ENCODE assay signal across 8 cellular contexts in genomic region chr6:35297541-35298481, GRCh38. TPM values are rescaled to one million over a fixed set of nuclear protein-coding genes. Genes with fewer than 3 reads are reported as not detected.
DNase-seq lines count a peak whose midpoint lies in the region; ATAC-seq and TF ChIP-seq lines count a peak whose summit lies in the region.

TSS of gene DEF6 (plus strand) at chr6:35297818. CDS start at chr6:35297857, 39 bp downstream.

- H3K36me3 ChIP-seq in CD4-positive, CD25-positive, alpha-beta regulatory T cell (ENCODE audit: control insufficient read depth, insufficient read depth, low read length): peaks cover 16% of the 10 kb centered on the region
- H3K36me3 ChIP-seq in mucosa of stomach (ENCODE audit: control insufficient read depth, insufficient read depth, low read length): peaks cover 3% of the 10 kb centered on the region

- peak within 1 kb of the TSS; percentile 96 to 99 (median 97) for H3K27ac Mint-ChIP-seq in CD4-positive, CD25-positive, alpha-beta regulatory T cell
- peak within 1 kb of the TSS; percentile 92 for H3K27ac Mint-ChIP-seq in activated CD8-positive, alpha-beta memory T cell treated with anti-CD3 and anti-CD28 coated beads, Interleukin-2, amount 10 ng/mL, durations not matched to agents 7 days and 5 days

- ATAC-seq in CD4-positive, CD25-positive, alpha-beta regulatory T cell (ENCODE audit: low read depth in 2 of 2): peak; percentile 80 to 85
- ATAC-seq in GM19372 (IDR thresholded peaks at IDR 0.05; ENCODE audit: low read depth, unreplicated experiment): peak; percentile 88
- ATAC-seq in HG03565 (IDR thresholded peaks at IDR 0.05; ENCODE audit: unreplicated experiment): peak; percentile 72
- peak; percentile 86 for ATAC-seq in activated CD8-positive, alpha-beta memory T cell treated with anti-CD3 and anti-CD28 coated beads, Interleukin-2, amount 10 ng/mL, durations not matched to agents 7 days and 5 days

- H3K27me3 ChIP-seq in CD4-positive, CD25-positive, alpha-beta regulatory T cell (ENCODE audit: control insufficient read depth, insufficient read depth, low read length): no peaks in the 10 kb centered on the region
- H3K27me3 ChIP-seq in mucosa of stomach (ENCODE audit: control insufficient read depth, insufficient read depth, low read length): no peaks in the 10 kb centered on the region

- peak within 1 kb of the TSS; percentile 96 for H3K4me3 ChIP-seq in CD4-positive, CD25-positive, alpha-beta regulatory T cell (ENCODE audit: low read depth, low read length)
- peak within 1 kb of the TSS; percentile 67 for H3K4me3 ChIP-seq in epithelial cell of esophagus (ENCODE audit: low read length)
- peak within 1 kb of the TSS; percentile 28 for H3K4me3 ChIP-seq in mucosa of stomach (ENCODE audit: low read length)

- H3K9me3 ChIP-seq in CD4-positive, CD25-positive, alpha-beta regulatory T cell (ENCODE audit: control insufficient read depth in 2 of 2, low read length in 2 of 2): no peaks in the 10 kb centered on the region
- H3K9me3 ChIP-seq in mucosa of stomach (ENCODE audit: control insufficient read depth, low read length): no peaks in the 10 kb centered on the region

- peak; percentile 80 to 94 (median 87) for DNase-seq in CD4-positive, CD25-positive, alpha-beta regulatory T cell
- DNase-seq in NK-92 treated with Interleukin-12 subunit alpha and Interleukin-12 subunit beta, amount 100 ng/mL, for 24 hours (lab: John Stamatoyannopoulos, UW): peak; percentile 82
- peak; percentile 96 for DNase-seq in activated CD8-positive, alpha-beta memory T cell treated with anti-CD3 and anti-CD28 coated beads, Interleukin-2, amount 10 ng/mL, durations not matched to agents 7 days and 5 days
- DNase-seq in epithelial cell of esophagus (ENCODE audit: low read depth): peak; percentile 95
- peak; percentile 64 for DNase-seq in stimulated activated CD8-positive, alpha-beta memory T cell treated with anti-CD3 and anti-CD28 coated beads, Interleukin-7, amount 100 ng/mL, for 24 hours (ENCODE audit: low read depth)

- H3K4me1 ChIP-seq in CD4-positive, CD25-positive, alpha-beta regulatory T cell (ENCODE audit: control insufficient read depth, insufficient read depth, low read length, poor library complexity, severe bottlenecking): peaks cover 56% of the 10 kb centered on the region
- H3K4me1 ChIP-seq in mucosa of stomach (ENCODE audit: control insufficient read depth, insufficient read depth, low read length): peaks cover 37% of the 10 kb centered on the region

- H3K36me3 Mint-ChIP-seq in CD4-positive, CD25-positive, alpha-beta regulatory T cell: peaks cover 13% of the 10 kb centered on the region
- H3K36me3 Mint-ChIP-seq in activated CD8-positive, alpha-beta memory T cell treated with anti-CD3 and anti-CD28 coated beads, Interleukin-2, amount 10 ng/mL, durations not matched to agents 7 days and 5 days: peaks cover 24% of the 10 kb centered on the region

- H3K27me3 Mint-ChIP-seq in CD4-positive, CD25-positive, alpha-beta regulatory T cell: no peaks in the 10 kb centered on the region
- H3K27me3 Mint-ChIP-seq in activated CD8-positive, alpha-beta memory T cell treated with anti-CD3 and anti-CD28 coated beads, Interleukin-2, amount 10 ng/mL, durations not matched to agents 7 days and 5 days: no peaks in the 10 kb centered on the region

- CTCF ChIA-PET in activated CD8-positive, alpha-beta memory T cell treated with anti-CD3 and anti-CD28 coated beads, Interleukin-2, amount 10 ng/mL, durations not matched to agents 7 days and 5 days (lab: Charles Lee): interaction anchor here (0.7 to 10.4 kb wide), 19 partner anchors 8 to 438 kb away, joined by 3 to 249 read pairs (median 10); partner anchors contain the start of genes ARMC12, FANCE, PPARD and RPL10A

- H3K4me1 Mint-ChIP-seq in CD4-positive, CD25-positive, alpha-beta regulatory T cell: peaks cover 4 to 53% (median 37%) of the 10 kb centered on the region in 4 donors
- peaks cover 54% of the 10 kb centered on the region for H3K4me1 Mint-ChIP-seq in activated CD8-positive, alpha-beta memory T cell treated with anti-CD3 and anti-CD28 coated beads, Interleukin-2, amount 10 ng/mL, durations not matched to agents 7 days and 5 days

- H3K4me3 Mint-ChIP-seq in CD4-positive, CD25-positive, alpha-beta regulatory T cell: peak within 1 kb of the TSS; percentile 93 to 96 (median 95)
- H3K4me3 Mint-ChIP-seq in activated CD8-positive, alpha-beta memory T cell treated with anti-CD3 and anti-CD28 coated beads, Interleukin-2, amount 10 ng/mL, durations not matched to agents 7 days and 5 days: peak within 1 kb of the TSS; percentile 91

- peak within 1 kb of the TSS; percentile 71 for H3K9ac ChIP-seq in mucosa of stomach (ENCODE audit: low read length)

- no peaks in the 10 kb centered on the region for H3K9me3 Mint-ChIP-seq in CD4-positive, CD25-positive, alpha-beta regulatory T cell
- no peaks in the 10 kb centered on the region for H3K9me3 Mint-ChIP-seq in activated CD8-positive, alpha-beta memory T cell treated with anti-CD3 and anti-CD28 coated beads, Interleukin-2, amount 10 ng/mL, durations not matched to agents 7 days and 5 days (ENCODE audit: low read depth)

- peak; percentile 89 for TF ChIP-seq CTCF in epithelial cell of esophagus (IDR thresholded peaks at IDR 0.05; ENCODE audit: insufficient read depth, low read depth, low read length, missing control alignments)

- H3K27ac ChIP-seq in CD4-positive, CD25-positive, alpha-beta regulatory T cell (ENCODE audit: insufficient read depth, low read length, poor library complexity, severe bottlenecking): peak within 1 kb of the TSS; percentile 85

RNA-seq across cellular contexts. Expression of gene DEF6, which starts in this region (rescaled TPM):
- total RNA-seq in CD4-positive, CD25-positive, alpha-beta regulatory T cell: 247 TPM
- 100 to 1,000 TPM; 134 to 142 (median 139) TPM for polyA plus RNA-seq in CD4-positive, CD25-positive, alpha-beta regulatory T cell
- total RNA-seq in activated CD8-positive, alpha-beta memory T cell treated with anti-CD3 and anti-CD28 coated beads, Interleukin-2, amount 10 ng/mL, durations not matched to agents 7 days and 5 days: 100 to 1,000 TPM; 153 to 194 TPM

Comparison
In these comparisons a context has a peak if more than half of its experiments do, and no peak if none do; other contexts are left out.
1. Peak in every context shown above with its lines: DNase-seq, ATAC-seq, H3K4me3 ChIP-seq and H3K27ac ChIP-seq.
2. H3K4me3 ChIP-seq: peak in every context shown above with its lines; median percentile 96 in CD4-positive, CD25-positive, alpha-beta regulatory T cell; 67 in epithelial cell of esophagus; 28 in mucosa of stomach.